1 cellular context compared by ENCODE assay signal in genomic region chr11:11841605-11842425, GRCh38.
TF ChIP-seq lines count a peak whose summit lies in the region.

USP47 (plus strand) TSS chr11:11841972; CDS start chr11:11842186, 214 bp downstream.

TF ChIP-seq in HepG2, 621 proteins besides CTCF, POLR2A, EP300 and RAD21 (continued from another document and continues in another):
- TF ChIP-seq ZNF407 (CRISPR knock-in tag; IDR thresholded peaks at IDR 0.05; ENCODE audit: not compliant biosample characterization) (no peak), ZBTB10 (CRISPR knock-in tag; IDR thresholded peaks at IDR 0.05; ENCODE audit: borderline replicate concordance) (no peak), GATA4 (IDR thresholded peaks at IDR 0.05; ENCODE audit: borderline replicate concordance, low read depth) (no peak), PHF20 (CRISPR knock-in tag; IDR thresholded peaks at IDR 0.05) (peak; percentile 59), ZNF207 (IDR thresholded peaks at IDR 0.05; ENCODE audit: borderline replicate concordance) (no peak), HMG20B (CRISPR knock-in tag; conservative IDR thresholded peaks at IDR 0.05) (peak; percentile 50; the same call in 1 of the 2 replicates), ZNF451 (CRISPR knock-in tag; IDR thresholded peaks at IDR 0.05) (no peak), IKZF5 (CRISPR knock-in tag; IDR thresholded peaks at IDR 0.05) (peak; percentile 72), SIN3A (IDR thresholded peaks at IDR 0.05; ENCODE audit: borderline replicate concordance, low read depth, low read length) (no peak), HOXA5 (CRISPR knock-in tag; IDR thresholded peaks at IDR 0.05) (peak; percentile 67), ZHX1 (CRISPR knock-in tag; IDR thresholded peaks at IDR 0.05; ENCODE audit: low read depth) (peak; percentile 96), SIX1 (CRISPR knock-in tag; IDR thresholded peaks at IDR 0.05; ENCODE audit: borderline replicate concordance) (no peak), ZBTB8A (CRISPR knock-in tag; IDR thresholded peaks at IDR 0.05; ENCODE audit: borderline replicate concordance, low read depth) (peak; percentile 74; the same call in 1 of the 2 replicates), ELK4 (CRISPR knock-in tag; IDR thresholded peaks at IDR 0.05; ENCODE audit: borderline replicate concordance) (no peak), NCOA5 (CRISPR knock-in tag; IDR thresholded peaks at IDR 0.05) (no peak), ZNF572 (CRISPR knock-in tag; IDR thresholded peaks at IDR 0.05) (no peak; the same call in 1 of the 2 replicates), ZNF556 (CRISPR knock-in tag; IDR thresholded peaks at IDR 0.05; ENCODE audit: borderline replicate concordance) (peak; percentile 85), ATM (IDR thresholded peaks at IDR 0.05; ENCODE audit: borderline replicate concordance) (no peak), ELF1 (CRISPR knock-in tag; IDR thresholded peaks at IDR 0.05) (peak; percentile 43; the same call in 1 of the 2 replicates)
- TF ChIP-seq, protein P1, sequence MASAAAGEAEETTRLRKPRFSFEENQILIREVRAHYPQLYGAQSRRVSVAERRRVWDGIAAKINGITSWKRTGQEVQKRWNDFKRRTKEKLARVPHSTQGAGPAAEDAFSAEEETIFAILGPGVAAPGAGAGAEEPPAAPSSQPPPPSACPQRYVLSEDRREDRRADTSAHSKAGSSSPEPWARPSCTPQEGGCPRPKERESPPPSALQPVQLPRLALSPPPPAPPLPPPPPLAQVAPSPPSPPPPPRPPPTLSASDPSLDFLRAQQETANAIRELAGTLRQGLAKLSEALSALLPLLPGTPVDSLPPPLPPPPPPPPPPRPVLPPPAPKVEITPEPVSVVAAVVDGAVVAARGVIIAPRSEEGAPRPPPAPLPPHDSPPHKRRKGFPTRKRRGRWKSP (CRISPR knock-in tag; IDR thresholded peaks at IDR 0.05) = no peak; the same call in none of the 2 replicates
- TF ChIP-seq, protein P2, sequence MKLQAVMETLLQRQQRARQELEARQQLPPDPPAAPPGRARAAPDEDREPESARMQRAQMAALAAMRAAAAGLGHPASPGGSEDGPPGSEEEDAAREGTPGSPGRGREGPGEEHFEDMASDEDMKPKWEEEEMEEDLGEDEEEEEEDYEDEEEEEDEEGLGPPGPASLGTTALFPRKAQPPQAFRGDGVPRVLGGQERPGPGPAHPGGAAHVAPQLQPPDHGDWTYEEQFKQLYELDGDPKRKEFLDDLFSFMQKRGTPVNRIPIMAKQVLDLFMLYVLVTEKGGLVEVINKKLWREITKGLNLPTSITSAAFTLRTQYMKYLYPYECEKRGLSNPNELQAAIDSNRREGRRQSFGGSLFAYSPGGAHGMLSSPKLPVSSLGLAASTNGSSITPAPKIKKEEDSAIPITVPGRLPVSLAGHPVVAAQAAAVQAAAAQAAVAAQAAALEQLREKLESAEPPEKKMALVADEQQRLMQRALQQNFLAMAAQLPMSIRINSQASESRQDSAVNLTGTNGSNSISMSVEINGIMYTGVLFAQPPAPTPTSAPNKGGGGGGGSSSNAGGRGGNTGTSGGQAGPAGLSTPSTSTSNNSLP (IDR thresholded peaks at IDR 0.05; ENCODE audit: low read depth, low read length) = no peak
- TF ChIP-seq, protein P3, sequence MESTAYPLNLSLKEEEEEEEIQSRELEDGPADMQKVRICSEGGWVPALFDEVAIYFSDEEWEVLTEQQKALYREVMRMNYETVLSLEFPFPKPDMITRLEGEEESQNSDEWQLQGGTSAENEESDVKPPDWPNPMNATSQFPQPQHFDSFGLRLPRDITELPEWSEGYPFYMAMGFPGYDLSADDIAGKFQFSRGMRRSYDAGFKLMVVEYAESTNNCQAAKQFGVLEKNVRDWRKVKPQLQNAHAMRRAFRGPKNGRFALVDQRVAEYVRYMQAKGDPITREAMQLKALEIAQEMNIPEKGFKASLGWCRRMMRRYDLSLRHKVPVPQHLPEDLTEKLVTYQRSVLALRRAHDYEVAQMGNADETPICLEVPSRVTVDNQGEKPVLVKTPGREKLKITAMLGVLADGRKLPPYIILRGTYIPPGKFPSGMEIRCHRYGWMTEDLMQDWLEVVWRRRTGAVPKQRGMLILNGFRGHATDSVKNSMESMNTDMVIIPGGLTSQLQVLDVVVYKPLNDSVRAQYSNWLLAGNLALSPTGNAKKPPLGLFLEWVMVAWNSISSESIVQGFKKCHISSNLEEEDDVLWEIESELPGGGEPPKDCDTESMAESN (CRISPR knock-in tag; conservative IDR thresholded peaks at IDR 0.05) = peak; percentile 80; the same call in 1 of the 2 replicates
- TF ChIP-seq, protein P4, sequence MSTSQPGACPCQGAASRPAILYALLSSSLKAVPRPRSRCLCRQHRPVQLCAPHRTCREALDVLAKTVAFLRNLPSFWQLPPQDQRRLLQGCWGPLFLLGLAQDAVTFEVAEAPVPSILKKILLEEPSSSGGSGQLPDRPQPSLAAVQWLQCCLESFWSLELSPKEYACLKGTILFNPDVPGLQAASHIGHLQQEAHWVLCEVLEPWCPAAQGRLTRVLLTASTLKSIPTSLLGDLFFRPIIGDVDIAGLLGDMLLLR (CRISPR knock-in tag; IDR thresholded peaks at IDR 0.05) = peak; percentile 77
- TF ChIP-seq, protein P5, sequence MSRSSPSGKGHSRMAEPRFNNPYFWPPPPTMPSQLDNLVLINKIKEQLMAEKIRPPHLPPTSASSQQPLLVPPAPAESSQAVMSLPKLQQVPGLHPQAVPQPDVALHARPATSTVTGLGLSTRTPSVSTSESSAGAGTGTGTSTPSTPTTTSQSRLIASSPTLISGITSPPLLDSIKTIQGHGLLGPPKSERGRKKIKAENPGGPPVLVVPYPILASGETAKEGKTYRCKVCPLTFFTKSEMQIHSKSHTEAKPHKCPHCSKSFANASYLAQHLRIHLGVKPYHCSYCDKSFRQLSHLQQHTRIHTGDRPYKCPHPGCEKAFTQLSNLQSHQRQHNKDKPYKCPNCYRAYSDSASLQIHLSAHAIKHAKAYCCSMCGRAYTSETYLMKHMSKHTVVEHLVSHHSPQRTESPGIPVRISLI (CRISPR knock-in tag; IDR thresholded peaks at IDR 0.05; ENCODE audit: borderline replicate concordance) = no peak
- TF ChIP-seq, protein P6, sequence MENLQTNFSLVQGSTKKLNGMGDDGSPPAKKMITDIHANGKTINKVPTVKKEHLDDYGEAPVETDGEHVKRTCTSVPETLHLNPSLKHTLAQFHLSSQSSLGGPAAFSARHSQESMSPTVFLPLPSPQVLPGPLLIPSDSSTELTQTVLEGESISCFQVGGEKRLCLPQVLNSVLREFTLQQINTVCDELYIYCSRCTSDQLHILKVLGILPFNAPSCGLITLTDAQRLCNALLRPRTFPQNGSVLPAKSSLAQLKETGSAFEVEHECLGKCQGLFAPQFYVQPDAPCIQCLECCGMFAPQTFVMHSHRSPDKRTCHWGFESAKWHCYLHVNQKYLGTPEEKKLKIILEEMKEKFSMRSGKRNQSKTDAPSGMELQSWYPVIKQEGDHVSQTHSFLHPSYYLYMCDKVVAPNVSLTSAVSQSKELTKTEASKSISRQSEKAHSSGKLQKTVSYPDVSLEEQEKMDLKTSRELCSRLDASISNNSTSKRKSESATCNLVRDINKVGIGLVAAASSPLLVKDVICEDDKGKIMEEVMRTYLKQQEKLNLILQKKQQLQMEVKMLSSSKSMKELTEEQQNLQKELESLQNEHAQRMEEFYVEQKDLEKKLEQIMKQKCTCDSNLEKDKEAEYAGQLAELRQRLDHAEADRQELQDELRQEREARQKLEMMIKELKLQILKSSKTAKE (CRISPR knock-in tag; IDR thresholded peaks at IDR 0.05; ENCODE audit: borderline replicate concordance) = no peak; the same call in 1 of the 2 replicates
